In the genomic region with DNA sequence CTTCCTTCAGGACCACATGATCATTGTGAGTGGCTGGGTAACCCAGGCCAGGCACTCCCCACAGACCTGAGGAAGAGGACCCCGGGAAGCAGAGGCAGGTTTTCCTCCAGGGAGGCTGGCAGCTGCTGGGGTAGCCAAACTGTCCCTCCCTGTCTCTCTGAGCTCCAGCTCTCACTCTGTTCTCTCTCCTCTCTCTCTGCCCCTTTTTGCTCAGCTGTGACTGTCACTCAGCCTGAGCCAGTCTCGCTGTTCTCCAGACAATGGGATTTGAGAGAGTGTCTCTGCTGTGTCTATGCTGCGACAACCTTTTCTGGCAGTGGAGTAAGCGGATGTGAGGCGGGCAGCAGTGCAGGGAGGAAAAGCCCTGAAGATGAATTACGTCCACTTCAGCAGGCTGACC, we compare ENCODE assay signal across 25 cellular contexts.
A peak's percentile ranks its signal among the peaks of the same experiment; 100 is the strongest.
DNase-seq lines count a peak whose midpoint lies in the region; ATAC-seq and TF ChIP-seq lines count a peak whose summit lies in the region.
"Had no signal": no experiment of that assay in that cellular context is flagged by ENCODE, and none has a peak within 500 bp of the region (broad histone marks: within the 10 kb centered on the region; RNA-seq: fewer than 3 reads in every experiment).

No MANE protein-coding gene starts in this region.

- H3K4me1 Mint-ChIP-seq in endodermal cell, result no peaks in the 10 kb centered on the region
- peaks cover 26% of the 10 kb centered on the region for H3K4me1 Mint-ChIP-seq in nephron

- H3K4me3 Mint-ChIP-seq in endodermal cell (no peak overlapping the region), nephron (peak overlapping the region in 2 of 3 experiments; percentile 4 to 9)
- H3K4me3 Mint-ChIP-seq: activated CD4-positive, alpha-beta T cell treated with anti-CD3 and anti-CD28 coated beads, Interleukin-2, amount 10 ng/mL, durations not matched to agents 7 days and 5 days; activated naive CD4-positive, alpha-beta T cell treated with anti-CD3 and anti-CD28 coated beads, Interleukin-2, amount 10 ng/mL, durations not matched to agents 7 days and 5 days; HFFc6; stimulated activated effector memory CD8-positive, alpha-beta T cell treated with anti-CD3 and anti-CD28 coated beads, Interleukin-12 subunit alpha, Interleukin-12 subunit beta, amount 100 ng/mL, for 72 hours had no signal

- TF ChIP-seq CTCF in endodermal cell (conservative IDR thresholded peaks at IDR 0.05) (no peak), nephron (IDR thresholded peaks at IDR 0.05; ENCODE audit: unreplicated experiment in 3 of 3) (no peak)

- ATAC-seq in HG03460 (IDR thresholded peaks at IDR 0.05; ENCODE audit: unreplicated experiment), result no peak
- ATAC-seq: heart left ventricle; stimulated activated effector memory CD8-positive, alpha-beta T cell treated with anti-CD3 and anti-CD28 coated beads, Interleukin-12 subunit alpha, Interleukin-12 subunit beta, amount 100 ng/mL, for 72 hours had no signal

- WGBS in endodermal cell (ENCODE audit: insufficient coverage in 1 of 2, insufficient read length in 1 of 2), 2 experiments, result 74 to 88% methylated on average over 5 to 6 of the region's 6 CpGs

- H3K27me3 Mint-ChIP-seq in endodermal cell (ENCODE audit: insufficient read depth), result peaks cover 16% of the 10 kb centered on the region
- H3K27me3 Mint-ChIP-seq in nephron (ENCODE audit: low read depth), result peaks cover 24% of the 10 kb centered on the region

- H3K9me3 Mint-ChIP-seq in endodermal cell (no peaks in the 10 kb centered on the region), nephron (no peaks in the 10 kb centered on the region)
- H3K9me3 Mint-ChIP-seq: activated CD4-positive, alpha-beta T cell treated with anti-CD3 and anti-CD28 coated beads, Interleukin-2, amount 10 ng/mL, durations not matched to agents 7 days and 5 days; activated naive CD4-positive, alpha-beta T cell treated with anti-CD3 and anti-CD28 coated beads, Interleukin-2, amount 10 ng/mL, durations not matched to agents 7 days and 5 days; stimulated activated effector memory CD8-positive, alpha-beta T cell treated with anti-CD3 and anti-CD28 coated beads, Interleukin-12 subunit alpha, Interleukin-12 subunit beta, amount 100 ng/mL, for 72 hours had no signal

- H3K36me3 Mint-ChIP-seq in endodermal cell (ENCODE audit: low read depth) (no peaks in the 10 kb centered on the region), nephron (ENCODE audit: low read depth) (no peaks in the 10 kb centered on the region)
- H3K36me3 Mint-ChIP-seq: activated naive CD4-positive, alpha-beta T cell treated with anti-CD3 and anti-CD28 coated beads, Interleukin-2, amount 10 ng/mL, durations not matched to agents 7 days and 5 days; stimulated activated effector memory CD8-positive, alpha-beta T cell treated with anti-CD3 and anti-CD28 coated beads, Interleukin-12 subunit alpha, Interleukin-12 subunit beta, amount 100 ng/mL, for 72 hours had no signal

- H3K4me3 ChIP-seq in endodermal cell (ENCODE audit: low read length), result no peak overlapping the region
- H3K4me3 ChIP-seq in skeletal muscle cell (ENCODE audit: low read depth, low read length), result no peak overlapping the region
- H3K4me3 ChIP-seq: breast epithelium, heart left ventricle, lung, Peyer's patch, upper lobe of left lung had no signal

- H3K4me1 ChIP-seq in endodermal cell (ENCODE audit: control insufficient read depth, insufficient read depth, low read length), result no peaks in the 10 kb centered on the region
- H3K4me1 ChIP-seq: breast epithelium, Peyer's patch had no signal

- H3K36me3 ChIP-seq in endodermal cell (ENCODE audit: control insufficient read depth, insufficient read depth, low read length), result no peaks in the 10 kb centered on the region
- H3K36me3 ChIP-seq: breast epithelium, heart left ventricle, Peyer's patch, upper lobe of left lung, WERI-Rb-1 had no signal

- peak overlapping the region; percentile 91 for H3K27ac ChIP-seq in endodermal cell (ENCODE audit: low read depth, low read length)
- H3K27ac ChIP-seq: breast epithelium, heart left ventricle, HL-60, Peyer's patch, upper lobe of left lung, WERI-Rb-1 had no signal

- no peaks in the 10 kb centered on the region for H3K27me3 ChIP-seq in endodermal cell (ENCODE audit: control insufficient read depth, insufficient read depth, low read length, poor library complexity, severe bottlenecking)
- H3K27me3 ChIP-seq: breast epithelium, heart left ventricle, Peyer's patch, upper lobe of left lung had no signal

- DNase-seq in LHCN-M2 (ENCODE audit: low read depth) (peak; percentile 77), endodermal cell (peak; percentile 51), skeletal muscle cell (ENCODE audit: low read depth) (peak; percentile 29), NK-92 (lab: John Stamatoyannopoulos, UW; ENCODE audit: unreplicated experiment) (no peak), NCI-H2171 (lab: John Stamatoyannopoulos, UW) (no peak)
- DNase-seq: activated CD4-positive, alpha-beta T cell treated with anti-CD3 and anti-CD28 coated beads, Interleukin-2, amount 10 ng/mL, durations not matched to agents 7 days and 5 days; activated naive CD4-positive, alpha-beta T cell treated with anti-CD3 and anti-CD28 coated beads, Interleukin-2, amount 10 ng/mL, durations not matched to agents 7 days and 5 days; effector CD4-positive, alpha-beta T cell; heart left ventricle; HFFc6; NCI-H510A treated with DMSO at 0.1 percent for 48 hours; Peyer's patch; SHP77 treated with DMSO at 0.1 percent for 48 hours; stimulated activated CD4-positive, alpha-beta T cell treated with anti-CD3 and anti-CD28 coated beads, Interleukin-12 subunit alpha, Interleukin-12 subunit beta, amount 100 ng/mL, for 4 hours; stimulated activated CD4-positive, alpha-beta T cell treated with anti-CD3 and anti-CD28 coated beads, Interleukin-4, amount 100 ng/mL, for 24 hours; SW 1271; T-helper 9 cell; WERI-Rb-1 had no signal

- H3K9ac ChIP-seq in endodermal cell (ENCODE audit: extremely low read depth, low read length, poor library complexity, severe bottlenecking), result no peak overlapping the region

- no peaks in the 10 kb centered on the region for H3K9me3 ChIP-seq in endodermal cell (ENCODE audit: control insufficient read depth, low read length)
- H3K9me3 ChIP-seq: breast epithelium, heart left ventricle, Peyer's patch, upper lobe of left lung had no signal

- no peak overlapping the region for H3K27ac Mint-ChIP-seq in endodermal cell
- peak overlapping the region; percentile 81 to 89 (median 88) for H3K27ac Mint-ChIP-seq in nephron
- H3K27ac Mint-ChIP-seq: activated CD4-positive, alpha-beta T cell treated with anti-CD3 and anti-CD28 coated beads, Interleukin-2, amount 10 ng/mL, durations not matched to agents 7 days and 5 days; activated naive CD4-positive, alpha-beta T cell treated with anti-CD3 and anti-CD28 coated beads, Interleukin-2, amount 10 ng/mL, durations not matched to agents 7 days and 5 days; HFFc6; stimulated activated effector memory CD8-positive, alpha-beta T cell treated with anti-CD3 and anti-CD28 coated beads, Interleukin-12 subunit alpha, Interleukin-12 subunit beta, amount 100 ng/mL, for 72 hours had no signal

Comparison
In these comparisons a context has a peak if more than half of its experiments do, and no peak if none do; other contexts are left out.
1. DNase-seq: peak in LHCN-M2 (single experiment), endodermal cell (single experiment) and skeletal muscle cell (single experiment); none in NK-92 (single experiment) and NCI-H2171 (single experiment).